In the genomic region with DNA sequence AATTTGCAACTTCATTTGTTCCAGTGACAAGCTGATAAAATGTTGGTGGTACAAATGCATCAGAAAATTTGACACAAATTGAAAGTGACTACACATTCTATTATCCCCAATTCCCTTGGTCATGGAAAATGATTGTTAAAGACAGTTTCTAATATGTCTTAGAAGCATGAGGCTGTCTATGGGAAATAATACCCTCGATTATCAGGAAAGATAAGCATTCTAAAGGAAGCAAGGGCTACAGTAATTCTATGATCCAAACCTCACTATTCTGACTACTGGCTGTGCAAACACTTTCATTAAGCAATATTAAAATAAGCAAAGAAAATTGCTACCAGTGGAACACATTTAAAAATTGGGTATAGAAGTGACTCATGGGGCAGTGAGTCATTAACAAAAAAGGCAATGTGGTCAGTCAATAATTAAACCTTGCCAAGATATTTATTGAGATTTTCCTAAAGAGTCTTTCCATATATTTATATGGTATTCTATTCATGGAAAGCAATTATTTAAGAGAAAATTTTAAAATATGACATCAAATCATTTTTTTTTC, we compare ENCODE assay signal across 20 cellular contexts.
DNase-seq lines count a peak whose midpoint lies in the region; ATAC-seq and TF ChIP-seq lines count a peak whose summit lies in the region.
"Had no signal": no experiment of that assay in that cellular context is flagged by ENCODE, and none has a peak within 500 bp of the region (broad histone marks: within the 10 kb centered on the region; RNA-seq: fewer than 3 reads in every experiment).

No MANE protein-coding gene starts in this region.

- 34 to 54% (median 42%) methylated on average over 1 of the region's 1 CpG for whole genome bisulfite sequencing in heart left ventricle, 4 donors

- TF ChIP-seq POLR2A in heart left ventricle (IDR thresholded peaks at IDR 0.05), result no peak

- DNase-seq in AG08395 (ENCODE audit: low spot score) (peak; percentile 3), SW480 (ENCODE audit: low spot score) (peak; percentile 51), fibroblast of peridontal ligament (ENCODE audit: extremely low read depth) (peak; percentile 13), cerebellar cortex (ENCODE audit: low spot score) (no peak), endothelial cell (ENCODE audit: low spot score) (no peak), heart left ventricle (no peak)
- DNase-seq: activated effector memory CD4-positive, alpha-beta T cell treated with Interleukin-2 at 50 U/mL for 16 hours; COR-L47; GF-D8; immature natural killer cell; NCI-H187 treated with DMSO at 0.1 percent for 48 hours; NCI-H524 treated with DMSO at 0.1 percent for 48 hours; stimulated activated CD4-positive, alpha-beta T cell treated with anti-CD3 and anti-CD28 coated beads, Interleukin-2, amount 100 ng/mL, for 48 hours; stimulated activated CD8-positive, alpha-beta memory T cell treated with anti-CD3 and anti-CD28 coated beads, Interleukin-4, amount 100 ng/mL, for 48 hours had no signal

- H3K4me1 Mint-ChIP-seq in endothelial cell (ENCODE audit: unreplicated experiment), result no peaks in the 10 kb centered on the region
- H3K4me1 Mint-ChIP-seq: immature natural killer cell had no signal

- H3K4me1 ChIP-seq in heart left ventricle, result no peaks in the 10 kb centered on the region
- H3K4me1 ChIP-seq: tibial nerve had no signal

- H3K4me3 ChIP-seq in heart left ventricle, result no peak overlapping the region
- H3K4me3 ChIP-seq: tibial nerve had no signal

- no peaks in the 10 kb centered on the region for H3K9me3 ChIP-seq in heart left ventricle
- H3K9me3 ChIP-seq: tibial nerve had no signal

- peak; percentile 42 for ATAC-seq in HG02678 (IDR thresholded peaks at IDR 0.05; ENCODE audit: unreplicated experiment)
- ATAC-seq in GM21576 (IDR thresholded peaks at IDR 0.05; ENCODE audit: unreplicated experiment), result no peak
- no peak for ATAC-seq in heart left ventricle
- ATAC-seq: HCT116, Panc1, sciatic nerve had no signal

- no peaks in the 10 kb centered on the region for H3K36me3 ChIP-seq in heart left ventricle
- H3K36me3 ChIP-seq: tibial nerve had no signal

- TF ChIP-seq CTCF in endothelial cell (IDR thresholded peaks at IDR 0.05; ENCODE audit: unreplicated experiment), result no peak
- TF ChIP-seq CTCF in heart left ventricle (IDR thresholded peaks at IDR 0.05), result no peak

- no peaks in the 10 kb centered on the region for H3K36me3 Mint-ChIP-seq in endothelial cell (ENCODE audit: low read depth, unreplicated experiment)
- H3K36me3 Mint-ChIP-seq: immature natural killer cell had no signal

- H3K27ac ChIP-seq in heart left ventricle, result no peak overlapping the region
- H3K27ac ChIP-seq: tibial nerve had no signal

- H3K27me3 ChIP-seq in heart left ventricle, result no peaks in the 10 kb centered on the region
- H3K27me3 ChIP-seq: tibial nerve had no signal

- no peaks in the 10 kb centered on the region for H3K9me3 Mint-ChIP-seq in endothelial cell (ENCODE audit: unreplicated experiment)

- no peaks in the 10 kb centered on the region for H3K27me3 Mint-ChIP-seq in endothelial cell (ENCODE audit: unreplicated experiment)

- no peak overlapping the region for H3K4me3 Mint-ChIP-seq in endothelial cell (ENCODE audit: unreplicated experiment)
- H3K4me3 Mint-ChIP-seq: immature natural killer cell had no signal

- H3K27ac Mint-ChIP-seq in endothelial cell (ENCODE audit: unreplicated experiment), result no peak overlapping the region
- H3K27ac Mint-ChIP-seq: immature natural killer cell had no signal

- intact Hi-C loops in heart left ventricle (cut with DNase I), result no loop called here

Comparison
In these comparisons a context has a peak if more than half of its experiments do, and no peak if none do; other contexts are left out.
1. DNase-seq: peak in AG08395 (single experiment), SW480 (single experiment) and fibroblast of peridontal ligament (single experiment); none in cerebellar cortex (single experiment), endothelial cell (single experiment) and heart left ventricle (0 of 5).